1 cellular context compared by ENCODE assay signal in genomic region chr17:31550389-31551056, GRCh38.
TF ChIP-seq lines count a peak whose summit lies in the region.

No MANE protein-coding gene starts in this region.

TF ChIP-seq in GM12878, 131 proteins besides CTCF, POLR2A, EP300 and RAD21 (continued from another document):
- TF ChIP-seq, protein P1, sequence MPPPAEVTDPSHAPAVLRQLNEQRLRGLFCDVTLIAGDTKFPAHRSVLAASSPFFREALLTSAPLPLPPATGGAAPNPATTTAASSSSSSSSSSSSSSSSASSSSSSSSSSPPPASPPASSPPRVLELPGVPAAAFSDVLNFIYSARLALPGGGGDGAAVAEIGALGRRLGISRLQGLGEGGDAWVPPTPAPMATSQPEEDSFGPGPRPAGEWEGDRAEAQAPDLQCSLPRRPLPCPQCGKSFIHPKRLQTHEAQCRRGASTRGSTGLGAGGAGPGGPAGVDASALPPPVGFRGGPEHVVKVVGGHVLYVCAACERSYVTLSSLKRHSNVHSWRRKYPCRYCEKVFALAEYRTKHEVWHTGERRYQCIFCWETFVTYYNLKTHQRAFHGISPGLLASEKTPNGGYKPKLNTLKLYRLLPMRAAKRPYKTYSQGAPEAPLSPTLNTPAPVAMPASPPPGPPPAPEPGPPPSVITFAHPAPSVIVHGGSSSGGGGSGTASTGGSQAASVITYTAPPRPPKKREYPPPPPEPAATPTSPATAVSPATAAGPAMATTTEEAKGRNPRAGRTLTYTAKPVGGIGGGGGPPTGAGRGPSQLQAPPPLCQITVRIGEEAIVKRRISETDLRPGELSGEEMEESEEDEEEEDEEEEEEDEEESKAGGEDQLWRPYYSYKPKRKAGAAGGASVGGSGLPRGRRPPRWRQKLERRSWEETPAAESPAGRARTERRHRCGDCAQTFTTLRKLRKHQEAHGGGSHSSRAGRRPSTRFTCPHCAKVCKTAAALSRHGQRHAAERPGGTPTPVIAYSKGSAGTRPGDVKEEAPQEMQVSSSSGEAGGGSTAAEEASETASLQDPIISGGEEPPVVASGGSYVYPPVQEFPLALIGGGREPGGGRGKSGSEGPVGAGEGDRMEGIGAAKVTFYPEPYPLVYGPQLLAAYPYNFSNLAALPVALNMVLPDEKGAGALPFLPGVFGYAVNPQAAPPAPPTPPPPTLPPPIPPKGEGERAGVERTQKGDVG (CRISPR knock-in tag; IDR thresholded peaks at IDR 0.05) = no peak
- no peak for TF ChIP-seq HDAC6 (IDR thresholded peaks at IDR 0.05; ENCODE audit: unreplicated experiment)
- TF ChIP-seq MLLT1 (IDR thresholded peaks at IDR 0.05) = no peak
- no peak for TF ChIP-seq FOXM1 (IDR thresholded peaks at IDR 0.05; ENCODE audit: low read depth, low read length)
- no peak for TF ChIP-seq SKIL (IDR thresholded peaks at IDR 0.05; ENCODE audit: low read depth, poor library complexity, severe bottlenecking)
- TF ChIP-seq BHLHE40 (IDR thresholded peaks at IDR 0.05; ENCODE audit: borderline replicate concordance in 1 of 2, low read depth in 2 of 2, low read length in 1 of 2) = no peak
- no peak for TF ChIP-seq NR2C1 (IDR thresholded peaks at IDR 0.05)
- TF ChIP-seq RB1 (IDR thresholded peaks at IDR 0.05; ENCODE audit: borderline replicate concordance) = 0 out of 2 replicates have a peak, but pooled peaks have one; percentile 8
- no peak for TF ChIP-seq ZSCAN29 (IDR thresholded peaks at IDR 0.05)
- TF ChIP-seq SUZ12 (IDR thresholded peaks at IDR 0.05; ENCODE audit: unreplicated experiment) = no peak
- TF ChIP-seq BACH1 (IDR thresholded peaks at IDR 0.05; ENCODE audit: borderline replicate concordance) = no peak
TF ChIP-seq in GM12878: peak in this region for 4.
